In genomic region chr16:4506450-4506849, GRCh38 we compare ENCODE assay signal across 1 cellular context.
TF ChIP-seq lines count a peak whose summit lies in the region.

No MANE protein-coding gene starts in this region.

TF ChIP-seq in GM12878, 131 proteins besides CTCF, POLR2A, EP300 and RAD21:
- TF ChIP-seq IRF4 (IDR thresholded peaks at IDR 0.05; ENCODE audit: low read depth, low read length): no peak
- TF ChIP-seq MXI1 (IDR thresholded peaks at IDR 0.05; ENCODE audit: low read depth, low read length): peak; percentile 39; the same call in 1 of the 2 replicates
- TF ChIP-seq SMARCA5 (IDR thresholded peaks at IDR 0.05): peak; percentile 71
- 0 out of 2 replicates have a peak, but pooled peaks have one; percentile 43 for TF ChIP-seq HDGF (IDR thresholded peaks at IDR 0.05)
- peak; percentile 78 for TF ChIP-seq SMC3 (IDR thresholded peaks at IDR 0.05; ENCODE audit: borderline replicate concordance, low read length)
- peak; percentile 69; the same call in 1 of the 2 replicates for TF ChIP-seq YY1 (IDR thresholded peaks at IDR 0.05; ENCODE audit: low read depth, low read length)
- 0 out of 2 replicates have a peak, but pooled peaks have one; percentile 37 for TF ChIP-seq EED (IDR thresholded peaks at IDR 0.05; ENCODE audit: low read depth)
- TF ChIP-seq RUNX3 (IDR thresholded peaks at IDR 0.05; ENCODE audit: low read length): peak; percentile 37; the same call in 1 of the 2 replicates
- no peak for TF ChIP-seq RFX5 (IDR thresholded peaks at IDR 0.05; ENCODE audit: low read depth, low read length)
- TF ChIP-seq IKZF1 (conservative IDR thresholded peaks at IDR 0.05): 0 out of 2 replicates have a peak, but pooled peaks have one; percentile 28
- peak; percentile 25; the same call in 1 of the 2 replicates for TF ChIP-seq ZNF384 (IDR thresholded peaks at IDR 0.05; ENCODE audit: borderline replicate concordance, low read depth, low read length)
- TF ChIP-seq CBX5 (IDR thresholded peaks at IDR 0.05; ENCODE audit: low read depth): no peak
- no peak for TF ChIP-seq ZBTB33 (IDR thresholded peaks at IDR 0.05)
